In genomic region chr19:2058570-2059421, GRCh38 we compare ENCODE assay signal across 8 cellular contexts. TPM values are rescaled to one million over a fixed set of nuclear protein-coding genes. Genes with fewer than 3 reads are reported as not detected.
DNase-seq lines count a peak whose midpoint lies in the region; ATAC-seq and TF ChIP-seq lines count a peak whose summit lies in the region.

No MANE protein-coding gene starts in this region.

- no peak for DNase-seq in activated naive CD4-positive, alpha-beta T cell treated with anti-CD3 and anti-CD28 coated beads, Interleukin-2, amount 50 U/mL, for 72 hours (ENCODE audit: low spot score in 2 of 2)
- no peak for DNase-seq in left lung
- no peak for DNase-seq in stimulated activated naive CD8-positive, alpha-beta T cell treated with anti-CD3 and anti-CD28 coated beads, Interleukin-15, amount 100 ng/mL, for 72 hours
- no peak for DNase-seq in activated CD8-positive, alpha-beta memory T cell treated with anti-CD3 and anti-CD28 coated beads, Interleukin-2, amount 50 U/mL, for 4 hours

- H3K9me3 ChIP-seq in left lung: no peaks in the 10 kb centered on the region

- H3K9me3 Mint-ChIP-seq in IgD-negative memory B cell: no peaks in the 10 kb centered on the region
- no peaks in the 10 kb centered on the region for H3K9me3 Mint-ChIP-seq in activated naive CD4-positive, alpha-beta T cell treated with anti-CD3 and anti-CD28 coated beads, Interleukin-2, amount 50 U/mL, for 72 hours
- H3K9me3 Mint-ChIP-seq in stimulated activated naive CD8-positive, alpha-beta T cell treated with anti-CD3 and anti-CD28 coated beads, Interleukin-15, amount 100 ng/mL, for 72 hours: no peaks in the 10 kb centered on the region

- H3K27ac Mint-ChIP-seq in IgD-negative memory B cell: peak overlapping the region in 2 of 3 donors; percentile 71 to 89
- H3K27ac Mint-ChIP-seq in activated naive CD4-positive, alpha-beta T cell treated with anti-CD3 and anti-CD28 coated beads, Interleukin-2, amount 50 U/mL, for 72 hours: peak overlapping the region; percentile 77 to 90
- H3K27ac Mint-ChIP-seq in stimulated activated naive CD8-positive, alpha-beta T cell treated with anti-CD3 and anti-CD28 coated beads, Interleukin-15, amount 100 ng/mL, for 72 hours: peak overlapping the region in 1 of 2 donors; percentile 88

- peaks cover 3% of the 10 kb centered on the region for H3K27me3 Mint-ChIP-seq in IgD-negative memory B cell
- H3K27me3 Mint-ChIP-seq in stimulated activated naive CD8-positive, alpha-beta T cell treated with anti-CD3 and anti-CD28 coated beads, Interleukin-15, amount 100 ng/mL, for 72 hours: no peaks in the 10 kb centered on the region

- H3K4me1 Mint-ChIP-seq in IgD-negative memory B cell: peaks cover 15 to 36% (median 28%) of the 10 kb centered on the region in 3 donors
- peaks cover 81% of the 10 kb centered on the region for H3K4me1 Mint-ChIP-seq in stimulated activated naive CD8-positive, alpha-beta T cell treated with anti-CD3 and anti-CD28 coated beads, Interleukin-15, amount 100 ng/mL, for 72 hours

- TF ChIP-seq CTCF in left lung (IDR thresholded peaks at IDR 0.05): no peak

- peak overlapping the region in 1 of 2 donors; percentile 74 for H3K4me3 ChIP-seq in left lung

- no peak for ATAC-seq in activated naive CD4-positive, alpha-beta T cell treated with anti-CD3 and anti-CD28 coated beads, Interleukin-2, amount 50 U/mL, for 72 hours
- no peak for ATAC-seq in left lung
- no peak for ATAC-seq in stimulated activated naive CD8-positive, alpha-beta T cell treated with anti-CD3 and anti-CD28 coated beads, Interleukin-15, amount 100 ng/mL, for 72 hours
- ATAC-seq in GM18502 (IDR thresholded peaks at IDR 0.05; ENCODE audit: poor library complexity, unreplicated experiment): no peak
- ATAC-seq in HG02610 (IDR thresholded peaks at IDR 0.05; ENCODE audit: unreplicated experiment): no peak
- ATAC-seq in GM19395 (IDR thresholded peaks at IDR 0.05; ENCODE audit: unreplicated experiment): no peak

- H3K36me3 ChIP-seq in left lung: no peaks in the 10 kb centered on the region

- no peaks in the 10 kb centered on the region for H3K27me3 ChIP-seq in left lung

- intact Hi-C loops in left lung (cut with DNase I): no loop called here

- H3K4me1 ChIP-seq in left lung: peaks cover 41 to 84% of the 10 kb centered on the region in 2 donors

- peak overlapping the region; percentile 99 to 100 for H3K27ac ChIP-seq in left lung

- peak overlapping the region; percentile 48 to 81 (median 60) for H3K4me3 Mint-ChIP-seq in IgD-negative memory B cell
- H3K4me3 Mint-ChIP-seq in stimulated activated naive CD8-positive, alpha-beta T cell treated with anti-CD3 and anti-CD28 coated beads, Interleukin-15, amount 100 ng/mL, for 72 hours: peak overlapping the region; percentile 12 to 50

- no peaks in the 10 kb centered on the region for H3K36me3 Mint-ChIP-seq in IgD-negative memory B cell
- peaks cover 0 to 5% of the 10 kb centered on the region in 2 donors for H3K36me3 Mint-ChIP-seq in activated naive CD4-positive, alpha-beta T cell treated with anti-CD3 and anti-CD28 coated beads, Interleukin-2, amount 50 U/mL, for 72 hours

RNA-seq across cellular contexts. Expression of gene MKNK2, which starts 7.8 kb away (rescaled TPM):
- 83.9 TPM for polyA plus RNA-seq in IgD-negative memory B cell
- total RNA-seq in activated naive CD4-positive, alpha-beta T cell treated with anti-CD3 and anti-CD28 coated beads, Interleukin-2, amount 50 U/mL, for 72 hours: 100 to 1,000 TPM; 211 to 261 TPM
- total RNA-seq in left lung: 100 to 1,000 TPM; 238 to 291 TPM

RNA-seq across cellular contexts. Expression of gene MOB3A, which starts 37.3 kb away (rescaled TPM):
- polyA plus RNA-seq in IgD-negative memory B cell: 136 TPM
- total RNA-seq in activated naive CD4-positive, alpha-beta T cell treated with anti-CD3 and anti-CD28 coated beads, Interleukin-2, amount 50 U/mL, for 72 hours: 100 to 1,000 TPM in 1 of 2 donors, 10 to 100 TPM in 1; 91.8 to 183 TPM
- total RNA-seq in left lung: 100 to 1,000 TPM in 1 of 2 donors, 10 to 100 TPM in 1; 59.1 to 105 TPM

RNA-seq across cellular contexts. Expression of gene IZUMO4, which starts 37.9 kb away (rescaled TPM):
- polyA plus RNA-seq in IgD-negative memory B cell: 0.83 TPM
- total RNA-seq in activated naive CD4-positive, alpha-beta T cell treated with anti-CD3 and anti-CD28 coated beads, Interleukin-2, amount 50 U/mL, for 72 hours: 100 to 1,000 TPM in 1 of 2 donors, 10 to 100 TPM in 1; 29.7 to 105 TPM
- total RNA-seq in left lung: 1 to 10 TPM; 2.6 to 5.2 TPM

RNA-seq across cellular contexts. Expression of gene BTBD2, which starts 43.3 kb away (rescaled TPM):
- polyA plus RNA-seq in IgD-negative memory B cell: 8.2 TPM
- 10 to 100 TPM; 24.6 to 60.8 TPM for total RNA-seq in activated naive CD4-positive, alpha-beta T cell treated with anti-CD3 and anti-CD28 coated beads, Interleukin-2, amount 50 U/mL, for 72 hours
- 10 to 100 TPM; 63.1 to 63.6 TPM for total RNA-seq in left lung

Comparison
In these comparisons a context has a peak if more than half of its experiments do, and no peak if none do; other contexts are left out.
1. RNA of gene IZUMO4, which starts 37.9 kb away (total RNA-seq): 29.7 to 105 TPM in activated naive CD4-positive, alpha-beta T cell treated with anti-CD3 and anti-CD28 coated beads, Interleukin-2, amount 50 U/mL, for 72 hours; 2.6 to 5.2 TPM in left lung; every median in the first group is over 4 times any median in the second.